Comparison of ENCODE assay signal across 1 cellular context in the genomic region with DNA sequence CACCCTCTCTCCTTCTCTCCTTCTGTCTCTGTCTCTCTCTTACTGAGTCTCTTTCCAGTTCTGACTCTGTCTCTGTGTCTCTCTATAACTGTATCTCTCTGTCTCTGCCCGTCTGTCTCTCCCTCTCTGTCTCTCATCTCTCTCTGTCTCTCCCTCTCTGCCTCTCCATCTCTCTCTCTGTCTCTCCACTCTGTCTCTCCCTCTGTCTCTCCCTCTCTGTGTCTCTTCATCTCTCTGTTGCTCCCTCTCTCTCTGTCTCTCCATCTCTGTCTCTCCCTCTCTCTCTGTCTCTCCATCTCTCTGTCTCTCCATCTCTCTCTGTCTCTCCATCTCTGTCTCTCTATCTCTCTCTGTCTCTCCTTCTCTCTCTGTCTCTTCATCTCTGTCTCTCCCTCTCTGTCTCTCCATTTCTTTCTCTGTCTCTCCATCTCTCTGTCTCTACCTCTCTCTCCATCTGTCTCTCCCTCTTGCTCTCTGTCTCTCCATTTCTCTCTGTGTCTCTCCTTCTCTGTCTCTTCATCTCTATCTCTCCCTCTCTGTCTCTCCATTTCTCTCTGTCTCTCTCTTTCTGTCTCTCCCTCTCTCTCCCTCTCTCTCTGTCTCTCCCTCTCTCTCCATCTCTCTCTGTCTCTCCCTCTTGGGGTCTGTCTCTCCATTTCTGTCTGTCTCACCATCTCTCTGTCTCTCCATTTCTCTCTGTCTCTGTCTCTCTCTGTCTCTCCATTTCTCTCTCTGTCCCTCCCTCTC.
TF ChIP-seq lines count a peak whose summit lies in the region.

No MANE protein-coding gene starts in this region.

TF ChIP-seq in HEK293, 187 proteins besides CTCF, POLR2A, EP300 and RAD21 (continued from another document):
- TF ChIP-seq ZNF639 (tag by site-specific recombination; IDR thresholded peaks at IDR 0.05) (0 out of 2 replicates have a peak, but pooled peaks have one; percentile 16), ZNF175 (tag by site-specific recombination; IDR thresholded peaks at IDR 0.05) (0 out of 2 replicates have a peak, but pooled peaks have one; percentile 30), ZNF350 (tag by site-specific recombination; IDR thresholded peaks at IDR 0.05) (no peak), ZNF585B (tag by site-specific recombination; IDR thresholded peaks at IDR 0.05) (no peak), ZNF747 (tag by site-specific recombination; IDR thresholded peaks at IDR 0.05) (no peak), ZNF571 (tag by site-specific recombination; IDR thresholded peaks at IDR 0.05) (no peak), ZNF19 (tag by site-specific recombination; IDR thresholded peaks at IDR 0.05; ENCODE audit: low read depth) (no peak), ZNF248 (tag by site-specific recombination; IDR thresholded peaks at IDR 0.05) (no peak), ZFP41 (tag by site-specific recombination; IDR thresholded peaks at IDR 0.05; ENCODE audit: borderline replicate concordance) (no peak), ZNF274 (IDR thresholded peaks at IDR 0.05; ENCODE audit: low read length) (no peak), ZNF274 (tag by site-specific recombination; IDR thresholded peaks at IDR 0.05; ENCODE audit: borderline replicate concordance) (0 out of 2 replicates have a peak, but pooled peaks have one; percentile 41), ZNF311 (tag by site-specific recombination; IDR thresholded peaks at IDR 0.05; ENCODE audit: borderline replicate concordance) (no peak), ZNF239 (tag by site-specific recombination; IDR thresholded peaks at IDR 0.05) (no peak), ZNF548 (tag by site-specific recombination; IDR thresholded peaks at IDR 0.05) (no peak), ZBTB10 (tag by site-specific recombination; IDR thresholded peaks at IDR 0.05) (no peak), ZNF266 (tag by site-specific recombination; IDR thresholded peaks at IDR 0.05; ENCODE audit: low read depth) (peak; percentile 39), ZNF785 (tag by site-specific recombination; IDR thresholded peaks at IDR 0.05) (0 out of 2 replicates have a peak, but pooled peaks have one; percentile 12), BCL6B (tag by site-specific recombination; IDR thresholded peaks at IDR 0.05) (peak; percentile 52; the same call in 1 of the 2 replicates), ZNF791 (tag by site-specific recombination; IDR thresholded peaks at IDR 0.05) (peak; percentile 26; the same call in 1 of the 2 replicates), ZNF416 (tag by site-specific recombination; IDR thresholded peaks at IDR 0.05) (peak; percentile 42; the same call in 1 of the 2 replicates), ZNF174 (tag by site-specific recombination; IDR thresholded peaks at IDR 0.05) (no peak), ZNF624 (tag by site-specific recombination; IDR thresholded peaks at IDR 0.05) (no peak), ZNF488 (tag by site-specific recombination; IDR thresholded peaks at IDR 0.05) (peak; percentile 26; the same call in 1 of the 2 replicates), ZNF704 (tag by site-specific recombination; IDR thresholded peaks at IDR 0.05) (no peak), ZNF391 (tag by site-specific recombination; IDR thresholded peaks at IDR 0.05; ENCODE audit: borderline replicate concordance, low read depth) (no peak), ZNF558 (tag by site-specific recombination; IDR thresholded peaks at IDR 0.05) (no peak), ZBTB11 (tag by site-specific recombination; conservative IDR thresholded peaks at IDR 0.05; ENCODE audit: low read depth) (no peak), GLI4 (tag by site-specific recombination; IDR thresholded peaks at IDR 0.05) (0 out of 2 replicates have a peak, but pooled peaks have one; percentile 15), ZNF223 (tag by site-specific recombination; IDR thresholded peaks at IDR 0.05) (no peak; the same call in 1 of the 2 replicates), ZNF544 (tag by site-specific recombination; IDR thresholded peaks at IDR 0.05) (no peak)
- TF ChIP-seq, protein P1, sequence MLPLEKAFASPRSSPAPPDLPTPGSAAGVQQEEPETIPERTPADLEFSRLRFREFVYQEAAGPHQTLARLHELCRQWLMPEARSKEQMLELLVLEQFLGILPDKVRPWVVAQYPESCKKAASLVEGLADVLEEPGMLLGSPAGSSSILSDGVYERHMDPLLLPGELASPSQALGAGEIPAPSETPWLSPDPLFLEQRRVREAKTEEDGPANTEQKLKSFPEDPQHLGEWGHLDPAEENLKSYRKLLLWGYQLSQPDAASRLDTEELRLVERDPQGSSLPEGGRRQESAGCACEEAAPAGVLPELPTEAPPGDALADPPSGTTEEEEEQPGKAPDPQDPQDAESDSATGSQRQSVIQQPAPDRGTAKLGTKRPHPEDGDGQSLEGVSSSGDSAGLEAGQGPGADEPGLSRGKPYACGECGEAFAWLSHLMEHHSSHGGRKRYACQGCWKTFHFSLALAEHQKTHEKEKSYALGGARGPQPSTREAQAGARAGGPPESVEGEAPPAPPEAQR (tag by site-specific recombination; IDR thresholded peaks at IDR 0.05) = 0 out of 2 replicates have a peak, but pooled peaks have one; percentile 11
- TF ChIP-seq, protein P2, sequence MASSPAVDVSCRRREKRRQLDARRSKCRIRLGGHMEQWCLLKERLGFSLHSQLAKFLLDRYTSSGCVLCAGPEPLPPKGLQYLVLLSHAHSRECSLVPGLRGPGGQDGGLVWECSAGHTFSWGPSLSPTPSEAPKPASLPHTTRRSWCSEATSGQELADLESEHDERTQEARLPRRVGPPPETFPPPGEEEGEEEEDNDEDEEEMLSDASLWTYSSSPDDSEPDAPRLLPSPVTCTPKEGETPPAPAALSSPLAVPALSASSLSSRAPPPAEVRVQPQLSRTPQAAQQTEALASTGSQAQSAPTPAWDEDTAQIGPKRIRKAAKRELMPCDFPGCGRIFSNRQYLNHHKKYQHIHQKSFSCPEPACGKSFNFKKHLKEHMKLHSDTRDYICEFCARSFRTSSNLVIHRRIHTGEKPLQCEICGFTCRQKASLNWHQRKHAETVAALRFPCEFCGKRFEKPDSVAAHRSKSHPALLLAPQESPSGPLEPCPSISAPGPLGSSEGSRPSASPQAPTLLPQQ (tag by site-specific recombination; IDR thresholded peaks at IDR 0.05) = no peak
- TF ChIP-seq, protein P3, sequence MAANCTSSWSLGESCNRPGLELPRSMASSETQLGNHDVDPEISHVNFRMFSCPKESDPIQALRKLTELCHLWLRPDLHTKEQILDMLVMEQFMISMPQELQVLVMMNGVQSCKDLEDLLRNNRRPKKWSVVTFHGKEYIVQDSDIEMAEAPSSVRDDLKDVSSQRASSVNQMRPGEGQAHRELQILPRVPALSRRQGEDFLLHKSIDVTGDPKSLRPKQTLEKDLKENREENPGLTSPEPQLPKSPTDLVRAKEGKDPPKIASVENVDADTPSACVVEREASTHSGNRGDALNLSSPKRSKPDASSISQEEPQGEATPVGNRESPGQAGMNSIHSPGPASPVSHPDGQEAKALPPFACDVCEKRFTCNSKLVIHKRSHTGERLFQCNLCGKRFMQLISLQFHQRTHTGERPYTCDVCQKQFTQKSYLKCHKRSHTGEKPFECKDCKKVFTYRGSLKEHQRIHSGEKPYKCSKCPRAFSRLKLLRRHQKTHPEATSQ (tag by site-specific recombination; IDR thresholded peaks at IDR 0.05) = no peak
